Comparison of ENCODE assay signal across 22 cellular contexts in genomic region chr3:183654727-183655126, GRCh38.
"Had no signal": no experiment of that assay in that cellular context is flagged by ENCODE, and none has a peak within 500 bp of the region (broad histone marks: within the 10 kb centered on the region; RNA-seq: fewer than 3 reads in every experiment).

No MANE protein-coding gene starts in this region.

- H3K4me3 ChIP-seq: MG63 had no signal

- DNase-seq: Karpas-422, KG1, MG63, NCI-H1092, NCI-H1105 treated with DMSO at 0.1 percent for 48 hours, NCI-H1417 treated with DMSO at 0.1 percent for 48 hours, NCI-H146, NCI-H1694 treated with DMSO at 0.1 percent for 48 hours, NCI-H1930, NCI-H2081 treated with DMSO at 0.1 percent for 48 hours, NCI-H2171, NCI-H226, NCI-H446, NCI-H510A, NCI-H524 treated with DMSO at 0.1 percent for 48 hours, NCI-H774, Right ventricle myocardium superior, RPMI8226, SIG-M5, SK-N-SH, SW 1271 had no signal

- H3K4me2 ChIP-seq: SK-N-SH had no signal

- H3K9ac ChIP-seq: SK-N-SH had no signal

- FAIRE-seq: RCC 7860 had no signal

- H3K27me3 ChIP-seq: MG63 had no signal
